In genomic region chr7:137489880-137490279, GRCh38 we compare ENCODE assay signal across 28 cellular contexts.
"Had no signal": no experiment of that assay in that cellular context is flagged by ENCODE, and none has a peak within 500 bp of the region (broad histone marks: within the 10 kb centered on the region; RNA-seq: fewer than 3 reads in every experiment).

No MANE protein-coding gene starts in this region.

- H3K79me2 ChIP-seq: hepatocyte had no signal

- H3K27ac ChIP-seq: colonic mucosa, coronary artery, dorsolateral prefrontal cortex, epithelial cell of prostate, esophagus muscularis mucosa, esophagus squamous epithelium, foreskin keratinocyte, gastrocnemius medialis, gastroesophageal sphincter, heart left ventricle, heart right ventricle, hepatocyte had no signal

- H2AFZ ChIP-seq: hepatocyte had no signal

- DNase-seq: colonic mucosa; cortex of kidney; dermis blood vessel endothelial cell; dorsolateral prefrontal cortex; effector CD4-positive, alpha-beta T cell; effector CD8-positive, alpha-beta T cell; effector memory CD4-positive, alpha-beta T cell; effector memory CD8-positive, alpha-beta T cell; endodermal cell; erythroblast; esophagus squamous epithelium; foreskin fibroblast; foreskin keratinocyte; foreskin melanocyte; gastrocnemius medialis; glutamatergic neuron; head of caudate nucleus; heart left ventricle; heart right ventricle had no signal

- H3K36me3 ChIP-seq: colonic mucosa, esophagus muscularis mucosa, esophagus squamous epithelium, gastrocnemius medialis, gastroesophageal sphincter, heart left ventricle, heart right ventricle had no signal

- H3K4me2 ChIP-seq: hepatocyte had no signal

- H3K4me1 ChIP-seq: colonic mucosa, esophagus muscularis mucosa, esophagus squamous epithelium, foreskin keratinocyte, gastrocnemius medialis, gastroesophageal sphincter, heart left ventricle, heart right ventricle had no signal

- FAIRE-seq: endometrium, endothelial cell of umbilical vein, frontal cortex had no signal

- H3K27me3 ChIP-seq: colonic mucosa, dorsolateral prefrontal cortex, esophagus muscularis mucosa, foreskin keratinocyte, gastrocnemius medialis, gastroesophageal sphincter, heart left ventricle, heart right ventricle, hepatocyte had no signal

- ATAC-seq: effector memory CD8-positive, alpha-beta T cell; esophagus mucosa; foreskin keratinocyte; gastrocnemius medialis; gastroesophageal sphincter; heart left ventricle; heart right ventricle had no signal

- H3K9me3 ChIP-seq: colonic mucosa, esophagus squamous epithelium, gastrocnemius medialis had no signal

- H3K4me3 ChIP-seq: colonic mucosa, coronary artery, dorsolateral prefrontal cortex, esophagus muscularis mucosa, esophagus squamous epithelium, gastrocnemius medialis, gastroesophageal sphincter, heart left ventricle, heart right ventricle, hepatocyte had no signal
